In the genomic region with DNA sequence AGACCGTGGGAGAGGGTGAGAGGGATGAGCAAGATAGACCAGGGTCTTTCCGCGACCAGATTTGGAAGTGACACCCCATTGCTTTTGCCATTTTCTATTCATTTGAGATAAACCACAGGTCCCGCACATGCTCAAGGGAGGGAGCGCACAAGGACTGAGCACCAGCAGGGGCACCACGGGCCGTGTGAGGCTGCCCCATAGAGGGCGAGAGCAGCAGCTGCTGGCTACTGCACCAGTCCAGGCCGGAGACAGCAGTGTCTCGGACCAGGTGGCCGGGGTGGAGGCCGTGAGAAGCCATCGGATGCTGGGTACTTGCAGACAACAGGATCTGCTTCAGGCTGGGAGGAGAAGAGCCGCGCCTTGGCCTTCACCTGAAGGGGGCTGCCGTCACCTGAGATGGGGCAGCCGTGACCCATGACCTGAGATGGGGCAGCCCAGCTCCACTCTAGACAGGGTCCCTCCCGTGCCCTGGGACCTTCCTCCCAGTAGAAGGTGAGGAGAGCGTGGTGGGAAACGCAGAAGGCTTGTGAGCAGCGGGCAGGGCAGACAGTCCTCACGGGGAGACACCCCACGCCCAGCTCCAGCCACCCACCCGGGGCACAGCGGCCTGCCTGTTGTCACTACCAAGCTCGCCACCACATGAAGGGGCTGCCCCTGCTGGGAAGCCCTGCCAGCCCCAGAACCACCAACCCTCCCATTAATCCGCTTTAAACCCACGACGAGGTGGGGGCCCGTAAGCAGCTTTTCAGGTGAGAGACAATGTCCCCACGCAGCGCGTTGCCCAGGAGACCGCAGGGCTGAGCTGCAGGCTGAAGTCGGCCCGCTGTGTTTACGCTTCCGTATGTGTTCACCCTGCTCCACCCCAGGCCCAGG, we compare ENCODE assay signal across 11 cellular contexts.
DNase-seq lines count a peak whose midpoint lies in the region; ATAC-seq and TF ChIP-seq lines count a peak whose summit lies in the region.
"Had no signal": no experiment of that assay in that cellular context is flagged by ENCODE, and none has a peak within 500 bp of the region (broad histone marks: within the 10 kb centered on the region; RNA-seq: fewer than 3 reads in every experiment).

No MANE protein-coding gene starts in this region.

- in situ Hi-C loops in G401 (cut with HindIII; ENCODE audit: low sequenced_read_pairs): no loop called here

- no peaks in the 10 kb centered on the region for H3K36me3 ChIP-seq in upper lobe of right lung
- H3K36me3 ChIP-seq: uterus had no signal

- intact Hi-C loops in activated CD4-positive, alpha-beta T cell treated with anti-CD3 and anti-CD28 coated beads, Interleukin-2, amount 10 ng/mL, durations not matched to agents 24 days and 14 days (cut with micrococcal nuclease): no loop called here
- intact Hi-C loops in upper lobe of right lung (cut with DNase I): loop anchor here (10.0 kb wide), 1 partner anchor 187 kb away; a partner anchor contains a TSS

- H3K27me3 Mint-ChIP-seq in activated CD4-positive, alpha-beta T cell treated with anti-CD3 and anti-CD28 coated beads, Interleukin-2, amount 10 ng/mL, durations not matched to agents 7 days and 5 days: no peaks in the 10 kb centered on the region
- H3K27me3 Mint-ChIP-seq in activated CD4-positive, alpha-beta T cell treated with anti-CD3 and anti-CD28 coated beads, Interleukin-2, amount 10 ng/mL, durations not matched to agents 24 days and 14 days: no peaks in the 10 kb centered on the region
- H3K27me3 Mint-ChIP-seq: activated CD4-positive, alpha-beta T cell treated with anti-CD3 and anti-CD28 coated beads for 36 hours had no signal

- peaks cover 5% of the 10 kb centered on the region for H3K9me3 Mint-ChIP-seq in activated CD4-positive, alpha-beta T cell treated with anti-CD3 and anti-CD28 coated beads, Interleukin-2, amount 10 ng/mL, durations not matched to agents 7 days and 5 days
- peaks cover 6% of the 10 kb centered on the region for H3K9me3 Mint-ChIP-seq in activated CD4-positive, alpha-beta T cell treated with anti-CD3 and anti-CD28 coated beads, Interleukin-2, amount 10 ng/mL, durations not matched to agents 24 days and 14 days

- DNase-seq in activated CD4-positive, alpha-beta T cell treated with anti-CD3 and anti-CD28 coated beads, Interleukin-2, amount 10 ng/mL, durations not matched to agents 7 days and 5 days: no peak
- no peak for DNase-seq in activated CD4-positive, alpha-beta T cell treated with anti-CD3 and anti-CD28 coated beads, Interleukin-2, amount 10 ng/mL, durations not matched to agents 24 days and 14 days
- DNase-seq in SHP77 treated with DMSO at 0.1 percent for 48 hours (lab: John Stamatoyannopoulos, UW) (peak; percentile 33), upper lobe of right lung (no peak), G401 (ENCODE audit: low spot score) (no peak)
- DNase-seq in activated CD4-positive, CD25-positive, alpha-beta regulatory T cell treated with anti-CD3 and anti-CD28 coated beads, Interleukin-2, amount 50 U/mL, for 72 hours: no peak
- DNase-seq: activated CD4-positive, alpha-beta T cell treated with anti-CD3 and anti-CD28 coated beads for 36 hours; NCI-H526; uterus had no signal

- POLR2A ChIA-PET in activated CD4-positive, alpha-beta T cell treated with anti-CD3 and anti-CD28 coated beads, Interleukin-2, amount 10 ng/mL, durations not matched to agents 7 days and 5 days (lab: Charles Lee): interaction anchor here (0.6 kb wide), 1 partner anchor 17 kb away, joined by 3 read pairs; no protein-coding TSS in a partner anchor

- H3K27ac Mint-ChIP-seq in activated CD4-positive, alpha-beta T cell treated with anti-CD3 and anti-CD28 coated beads, Interleukin-2, amount 10 ng/mL, durations not matched to agents 7 days and 5 days: peak overlapping the region; percentile 36
- no peak overlapping the region for H3K27ac Mint-ChIP-seq in activated CD4-positive, alpha-beta T cell treated with anti-CD3 and anti-CD28 coated beads, Interleukin-2, amount 10 ng/mL, durations not matched to agents 24 days and 14 days
- H3K27ac Mint-ChIP-seq: activated CD4-positive, alpha-beta T cell treated with anti-CD3 and anti-CD28 coated beads for 36 hours had no signal

- H3K36me3 Mint-ChIP-seq in activated CD4-positive, alpha-beta T cell treated with anti-CD3 and anti-CD28 coated beads, Interleukin-2, amount 10 ng/mL, durations not matched to agents 7 days and 5 days (ENCODE audit: low read depth): no peaks in the 10 kb centered on the region
- H3K36me3 Mint-ChIP-seq in activated CD4-positive, alpha-beta T cell treated with anti-CD3 and anti-CD28 coated beads, Interleukin-2, amount 10 ng/mL, durations not matched to agents 24 days and 14 days (ENCODE audit: low read depth): no peaks in the 10 kb centered on the region

- H3K27me3 ChIP-seq in layer of hippocampus (ENCODE audit: control insufficient read depth, insufficient read depth, low read length) (peaks cover 16% of the 10 kb centered on the region), upper lobe of right lung (peaks cover 48% of the 10 kb centered on the region)
- H3K27me3 ChIP-seq: uterus had no signal

- no peak overlapping the region for H3K4me3 ChIP-seq in upper lobe of right lung
- H3K4me3 ChIP-seq: uterus had no signal

- peaks cover 33% of the 10 kb centered on the region for H3K4me1 Mint-ChIP-seq in activated CD4-positive, alpha-beta T cell treated with anti-CD3 and anti-CD28 coated beads, Interleukin-2, amount 10 ng/mL, durations not matched to agents 7 days and 5 days
- peaks cover 15% of the 10 kb centered on the region for H3K4me1 Mint-ChIP-seq in activated CD4-positive, alpha-beta T cell treated with anti-CD3 and anti-CD28 coated beads, Interleukin-2, amount 10 ng/mL, durations not matched to agents 24 days and 14 days

- no peaks in the 10 kb centered on the region for H3K9me3 ChIP-seq in upper lobe of right lung
- H3K9me3 ChIP-seq: uterus had no signal

- H3K27ac ChIP-seq in layer of hippocampus (ENCODE audit: low read depth, low read length) (peak overlapping the region; percentile 4), upper lobe of right lung (no peak overlapping the region)
- H3K27ac ChIP-seq: uterus had no signal

- TF ChIP-seq CTCF in upper lobe of right lung (IDR thresholded peaks at IDR 0.05): no peak

- peaks cover 17% of the 10 kb centered on the region for H3K4me1 ChIP-seq in upper lobe of right lung

- CTCF ChIA-PET in activated CD4-positive, alpha-beta T cell treated with anti-CD3 and anti-CD28 coated beads, Interleukin-2, amount 10 ng/mL, durations not matched to agents 7 days and 5 days (lab: Charles Lee): interaction anchor here (2.7 kb wide), 1 partner anchor 13 kb away, joined by 8 read pairs; no protein-coding TSS in a partner anchor

- ATAC-seq in upper lobe of right lung (peak; percentile 9), GM18873 (IDR thresholded peaks at IDR 0.05; ENCODE audit: low FRiP score, unreplicated experiment) (no peak)
- ATAC-seq: activated CD4-positive, alpha-beta T cell treated with anti-CD3 and anti-CD28 coated beads for 36 hours had no signal

- H3K4me3 Mint-ChIP-seq in activated CD4-positive, alpha-beta T cell treated with anti-CD3 and anti-CD28 coated beads, Interleukin-2, amount 10 ng/mL, durations not matched to agents 7 days and 5 days: no peak overlapping the region
- no peak overlapping the region for H3K4me3 Mint-ChIP-seq in activated CD4-positive, alpha-beta T cell treated with anti-CD3 and anti-CD28 coated beads, Interleukin-2, amount 10 ng/mL, durations not matched to agents 24 days and 14 days
- H3K4me3 Mint-ChIP-seq: activated CD4-positive, alpha-beta T cell treated with anti-CD3 and anti-CD28 coated beads for 36 hours had no signal
